Comparison of ENCODE assay signal across 24 cellular contexts in genomic region chr5:176169393-176170063, GRCh38.
"Had no signal": no experiment of that assay in that cellular context is flagged by ENCODE, and none has a peak within 500 bp of the region (broad histone marks: within the 10 kb centered on the region; RNA-seq: fewer than 3 reads in every experiment).

No MANE protein-coding gene starts in this region.

- H3K36me3 Mint-ChIP-seq: activated naive CD4-positive, alpha-beta T cell treated with anti-CD3 and anti-CD28 coated beads, Interleukin-2, amount 10 ng/mL, durations not matched to agents 7 days and 5 days; activated naive CD8-positive, alpha-beta T cell treated with anti-CD3 and anti-CD28 coated beads for 36 hours had no signal

- H3K4me2 ChIP-seq: KMS-11, SK-N-SH had no signal

- H3K27ac Mint-ChIP-seq: activated CD4-positive, alpha-beta memory T cell treated with anti-CD3 and anti-CD28 coated beads, Interleukin-2, amount 10 ng/mL, durations not matched to agents 7 days and 5 days; activated naive CD4-positive, alpha-beta T cell treated with anti-CD3 and anti-CD28 coated beads, Interleukin-2, amount 10 ng/mL, durations not matched to agents 7 days and 5 days; activated naive CD8-positive, alpha-beta T cell treated with anti-CD3 and anti-CD28 coated beads for 36 hours; activated T-cell treated with anti-CD3 and anti-CD28 coated beads, Interleukin-2, amount 50 U/mL, for 72 hours; activated T-helper 2 cell treated with anti-CD3 and anti-CD28 coated beads, Interferon-gamma antibody, Interleukin-2, Interleukin-4, amounts not matched to agents 10 μg/mL and 5 μg/mL and 100 μg/mL, durations not matched to agents 14 hours and 24 hours and 36 hours had no signal

- H3K27ac ChIP-seq: KMS-11, SJCRH30, VCaP had no signal

- ATAC-seq: activated T-cell treated with anti-CD3 and anti-CD28 coated beads, Interleukin-2, amount 50 U/mL, for 72 hours had no signal

- H3K4me3 Mint-ChIP-seq: activated CD4-positive, alpha-beta memory T cell treated with anti-CD3 and anti-CD28 coated beads, Interleukin-2, amount 10 ng/mL, durations not matched to agents 7 days and 5 days; activated naive CD4-positive, alpha-beta T cell treated with anti-CD3 and anti-CD28 coated beads, Interleukin-2, amount 10 ng/mL, durations not matched to agents 7 days and 5 days; activated naive CD8-positive, alpha-beta T cell treated with anti-CD3 and anti-CD28 coated beads for 36 hours; activated T-cell treated with anti-CD3 and anti-CD28 coated beads, Interleukin-2, amount 50 U/mL, for 72 hours had no signal

- DNase-seq: activated CD4-positive, alpha-beta memory T cell treated with anti-CD3 and anti-CD28 coated beads, Interleukin-2, amount 10 ng/mL, durations not matched to agents 7 days and 5 days; activated CD4-positive, alpha-beta T cell treated with anti-CD3 and anti-CD28 coated beads, Interleukin-2, amount 50 U/mL, for 1 hour; activated CD4-positive, CD25-positive, alpha-beta regulatory T cell; activated gamma-delta T cell treated with Interleukin-2 at 50 U/mL for 16 hours; activated naive CD4-positive, alpha-beta T cell treated with anti-CD3 and anti-CD28 coated beads, Interleukin-2, amount 10 ng/mL, durations not matched to agents 7 days and 5 days; activated naive CD8-positive, alpha-beta T cell treated with anti-CD3 and anti-CD28 coated beads for 36 hours; activated T-cell treated with anti-CD3 and anti-CD28 coated beads for 4 hours; activated T-cell treated with anti-CD3 and anti-CD28 coated beads, Interleukin-2, amount 50 U/mL, for 72 hours; anterior cingulate cortex; cerebellar nuclear complex; NCI-H1092; NCI-H1417; NCI-H1930; NCI-H2107; NCI-H2171 treated with DMSO at 0.1 percent for 48 hours; NCI-H226; NCI-H526; SJCRH30; SK-N-SH; T-helper 1 cell had no signal

- H3K36me3 ChIP-seq: SJCRH30 had no signal

- H3K4me1 Mint-ChIP-seq: activated CD4-positive, alpha-beta memory T cell treated with anti-CD3 and anti-CD28 coated beads, Interleukin-2, amount 10 ng/mL, durations not matched to agents 7 days and 5 days; activated naive CD4-positive, alpha-beta T cell treated with anti-CD3 and anti-CD28 coated beads, Interleukin-2, amount 10 ng/mL, durations not matched to agents 7 days and 5 days; activated naive CD8-positive, alpha-beta T cell treated with anti-CD3 and anti-CD28 coated beads for 36 hours had no signal

- H3K4me3 ChIP-seq: SJCRH30 had no signal

- H3K4me1 ChIP-seq: SJCRH30 had no signal

- H3K9me3 Mint-ChIP-seq: activated CD4-positive, alpha-beta memory T cell treated with anti-CD3 and anti-CD28 coated beads, Interleukin-2, amount 10 ng/mL, durations not matched to agents 7 days and 5 days; activated naive CD4-positive, alpha-beta T cell treated with anti-CD3 and anti-CD28 coated beads, Interleukin-2, amount 10 ng/mL, durations not matched to agents 7 days and 5 days; activated naive CD8-positive, alpha-beta T cell treated with anti-CD3 and anti-CD28 coated beads for 36 hours; activated T-cell treated with anti-CD3 and anti-CD28 coated beads, Interleukin-2, amount 50 U/mL, for 72 hours; activated T-helper 2 cell treated with anti-CD3 and anti-CD28 coated beads, Interferon-gamma antibody, Interleukin-2, Interleukin-4, amounts not matched to agents 10 μg/mL and 5 μg/mL and 100 μg/mL, durations not matched to agents 14 hours and 24 hours and 36 hours had no signal

- H3K27me3 ChIP-seq: SJCRH30 had no signal

- FAIRE-seq: colon had no signal

- H3K9ac ChIP-seq: KMS-11, SK-N-SH had no signal

- H3K9me3 ChIP-seq: SJCRH30, SK-N-SH had no signal
